1 cellular context compared by ENCODE assay signal in the genomic region with DNA sequence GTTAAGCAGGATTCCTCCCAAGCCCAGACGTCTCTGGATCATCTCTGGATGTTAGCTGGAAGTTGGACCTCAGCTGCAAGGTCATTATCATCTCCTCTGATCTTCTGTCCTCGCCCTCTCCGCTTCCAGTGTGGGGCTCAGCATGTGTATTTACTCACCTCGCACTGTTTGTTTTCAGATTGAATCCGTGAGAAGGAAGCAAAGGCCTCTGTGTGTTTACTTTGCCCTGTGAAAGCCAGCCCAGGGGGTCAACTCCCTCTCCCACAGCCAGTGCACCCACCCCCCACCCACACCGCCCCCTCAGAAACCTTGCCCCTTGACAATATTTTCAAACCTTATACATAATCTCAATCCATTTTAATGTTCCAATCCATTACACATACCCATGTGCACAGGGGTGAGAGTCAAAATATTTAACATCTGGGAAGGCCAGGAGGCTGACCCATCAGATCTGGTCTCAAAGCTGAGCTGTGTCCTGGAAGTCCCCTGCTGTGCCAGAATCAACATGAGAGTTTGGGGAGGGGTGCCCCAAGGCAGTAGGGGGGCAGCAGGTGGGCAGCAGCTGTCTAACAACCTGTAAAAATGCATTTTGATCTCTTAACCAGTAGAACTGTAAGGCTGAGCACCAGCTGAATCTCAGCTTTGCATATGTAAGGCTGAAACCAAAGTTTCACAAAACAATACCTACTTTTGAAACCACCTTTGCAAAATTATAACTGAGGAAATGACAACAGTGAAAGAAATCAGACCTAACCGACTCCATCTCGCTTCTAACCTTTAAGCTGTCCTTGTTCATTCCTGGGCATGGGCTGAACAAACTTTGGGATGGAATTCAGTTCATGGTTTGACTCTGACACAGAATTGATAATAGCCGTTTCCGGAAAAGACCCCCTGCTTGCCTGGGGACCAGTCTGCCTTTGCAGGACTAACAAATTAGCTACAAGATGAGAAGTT.
TF ChIP-seq lines count a peak whose summit lies in the region.

No MANE protein-coding gene starts in this region.

TF ChIP-seq in SK-N-SH treated with all-trans-retinoic acid at 6 μM for 48 hours, 23 proteins besides CTCF, POLR2A, EP300 and RAD21 (continued from another document):
- no peak for TF ChIP-seq PATZ1 (CRISPR knock-in tag; IDR thresholded peaks at IDR 0.05; ENCODE audit: borderline replicate concordance)
- no peak for TF ChIP-seq ESRRG (CRISPR knock-in tag; IDR thresholded peaks at IDR 0.05)
- TF ChIP-seq BACH2 (CRISPR knock-in tag; IDR thresholded peaks at IDR 0.05; ENCODE audit: borderline replicate concordance), result no peak
- TF ChIP-seq ZNF70 (CRISPR knock-in tag; IDR thresholded peaks at IDR 0.05), result no peak
- TF ChIP-seq, protein P1, sequence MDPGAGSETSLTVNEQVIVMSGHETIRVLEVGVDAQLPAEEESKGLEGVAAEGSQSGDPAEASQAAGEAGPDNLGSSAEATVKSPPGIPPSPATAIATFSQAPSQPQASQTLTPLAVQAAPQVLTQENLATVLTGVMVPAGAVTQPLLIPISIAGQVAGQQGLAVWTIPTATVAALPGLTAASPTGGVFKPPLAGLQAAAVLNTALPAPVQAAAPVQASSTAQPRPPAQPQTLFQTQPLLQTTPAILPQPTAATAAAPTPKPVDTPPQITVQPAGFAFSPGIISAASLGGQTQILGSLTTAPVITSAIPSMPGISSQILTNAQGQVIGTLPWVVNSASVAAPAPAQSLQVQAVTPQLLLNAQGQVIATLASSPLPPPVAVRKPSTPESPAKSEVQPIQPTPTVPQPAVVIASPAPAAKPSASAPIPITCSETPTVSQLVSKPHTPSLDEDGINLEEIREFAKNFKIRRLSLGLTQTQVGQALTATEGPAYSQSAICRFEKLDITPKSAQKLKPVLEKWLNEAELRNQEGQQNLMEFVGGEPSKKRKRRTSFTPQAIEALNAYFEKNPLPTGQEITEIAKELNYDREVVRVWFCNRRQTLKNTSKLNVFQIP (CRISPR knock-in tag; IDR thresholded peaks at IDR 0.05; ENCODE audit: borderline replicate concordance, low read depth), result no peak
- TF ChIP-seq PPARA (CRISPR knock-in tag; IDR thresholded peaks at IDR 0.05; ENCODE audit: borderline replicate concordance), result no peak
TF ChIP-seq in SK-N-SH treated with all-trans-retinoic acid at 6 μM for 48 hours: peak in this region for 0.
